ENCODE assay signal across 1 cellular context in genomic region chr13:23384111-23384510, GRCh38.
TF ChIP-seq lines count a peak whose summit lies in the region.

No MANE protein-coding gene starts in this region.

TF ChIP-seq in GM12878, 131 proteins besides CTCF, POLR2A, EP300 and RAD21 (continued from another document):
- TF ChIP-seq PKNOX1 (IDR thresholded peaks at IDR 0.05) (peak; percentile 84), MTA2 (IDR thresholded peaks at IDR 0.05; ENCODE audit: low read depth) (no peak), KAT2A (conservative IDR thresholded peaks at IDR 0.05; ENCODE audit: control insufficient read depth, low read depth, low read length) (no peak), NFIC (IDR thresholded peaks at IDR 0.05; ENCODE audit: low read depth, low read length) (0 out of 2 replicates have a peak, but pooled peaks have one; percentile 39), RCOR1 (conservative IDR thresholded peaks at IDR 0.05; ENCODE audit: low read depth, low read length) (no peak), MEF2A (IDR thresholded peaks at IDR 0.05; ENCODE audit: insufficient read depth, low read depth, low read length) (no peak), EGR1 (IDR thresholded peaks at IDR 0.05; ENCODE audit: borderline replicate concordance in 1 of 2, low read depth in 2 of 2, low read length in 2 of 2) (no peak), BHLHE40 (IDR thresholded peaks at IDR 0.05; ENCODE audit: borderline replicate concordance in 1 of 2, low read depth in 2 of 2, low read length in 1 of 2) (peak; percentile 29 to 50; a peak in 1 of 4 replicates), RELA (IDR thresholded peaks at IDR 0.05; ENCODE audit: borderline replicate concordance, partially characterized antibody) (peak; percentile 57), NBN (IDR thresholded peaks at IDR 0.05) (0 out of 2 replicates have a peak, but pooled peaks have one; percentile 32), SREBF2 (IDR thresholded peaks at IDR 0.05; ENCODE audit: low read length) (no peak), MLLT1 (IDR thresholded peaks at IDR 0.05) (peak; percentile 73; the same call in 1 of the 2 replicates), TARDBP (IDR thresholded peaks at IDR 0.05; ENCODE audit: borderline replicate concordance) (no peak), ZNF622 (IDR thresholded peaks at IDR 0.05) (no peak), ATF7 (IDR thresholded peaks at IDR 0.05; ENCODE audit: low read depth) (peak; percentile 65; the same call in 1 of the 2 replicates), KDM1A (IDR thresholded peaks at IDR 0.05; ENCODE audit: borderline replicate concordance) (no peak), ZBED1 (IDR thresholded peaks at IDR 0.05; ENCODE audit: borderline replicate concordance) (0 out of 2 replicates have a peak, but pooled peaks have one; percentile 19), ETV6 (conservative IDR thresholded peaks at IDR 0.05 in 1 of 2, IDR thresholded peaks at IDR 0.05 in 1 of 2; ENCODE audit: borderline replicate concordance in 1 of 2, low read depth in 1 of 2) (peak in 1 of 2 experiments; percentile 39; a peak in 1 of 4 replicates), PBX3 (IDR thresholded peaks at IDR 0.05; ENCODE audit: insufficient replicate concordance, low read depth, low read length) (peak; percentile 54), POU2F2 (IDR thresholded peaks at IDR 0.05; ENCODE audit: borderline replicate concordance, low read depth, low read length) (peak; percentile 52; the same call in 2 of the 3 replicates), CUX1 (IDR thresholded peaks at IDR 0.05; ENCODE audit: insufficient replicate concordance, low read depth, low read length) (no peak), BCLAF1 (IDR thresholded peaks at IDR 0.05) (no peak), CREB1 (IDR thresholded peaks at IDR 0.05; ENCODE audit: low read depth) (peak; percentile 68; the same call in 1 of the 2 replicates), SPI1 (IDR thresholded peaks at IDR 0.05; ENCODE audit: borderline replicate concordance, insufficient read depth, low read depth, low read length) (peak; percentile 44; the same call in 1 of the 2 replicates), ATF2 (IDR thresholded peaks at IDR 0.05; ENCODE audit: low read length) (peak; percentile 62), CREM (IDR thresholded peaks at IDR 0.05; ENCODE audit: low read depth) (peak; percentile 69; the same call in 1 of the 2 replicates), YY1 (IDR thresholded peaks at IDR 0.05; ENCODE audit: low read depth, low read length) (peak; percentile 35; the same call in 1 of the 2 replicates), ATF3 (IDR thresholded peaks at IDR 0.05; ENCODE audit: borderline replicate concordance, extremely low read depth, low read depth, low read length) (no peak), SRF (IDR thresholded peaks at IDR 0.05; ENCODE audit: low read depth in 2 of 2, low read length in 2 of 2) (peak in 1 of 2 experiments; percentile 75; a peak in 1 of 4 replicates)
TF ChIP-seq in GM12878: peak in this region for 21.
